In the genomic region with DNA sequence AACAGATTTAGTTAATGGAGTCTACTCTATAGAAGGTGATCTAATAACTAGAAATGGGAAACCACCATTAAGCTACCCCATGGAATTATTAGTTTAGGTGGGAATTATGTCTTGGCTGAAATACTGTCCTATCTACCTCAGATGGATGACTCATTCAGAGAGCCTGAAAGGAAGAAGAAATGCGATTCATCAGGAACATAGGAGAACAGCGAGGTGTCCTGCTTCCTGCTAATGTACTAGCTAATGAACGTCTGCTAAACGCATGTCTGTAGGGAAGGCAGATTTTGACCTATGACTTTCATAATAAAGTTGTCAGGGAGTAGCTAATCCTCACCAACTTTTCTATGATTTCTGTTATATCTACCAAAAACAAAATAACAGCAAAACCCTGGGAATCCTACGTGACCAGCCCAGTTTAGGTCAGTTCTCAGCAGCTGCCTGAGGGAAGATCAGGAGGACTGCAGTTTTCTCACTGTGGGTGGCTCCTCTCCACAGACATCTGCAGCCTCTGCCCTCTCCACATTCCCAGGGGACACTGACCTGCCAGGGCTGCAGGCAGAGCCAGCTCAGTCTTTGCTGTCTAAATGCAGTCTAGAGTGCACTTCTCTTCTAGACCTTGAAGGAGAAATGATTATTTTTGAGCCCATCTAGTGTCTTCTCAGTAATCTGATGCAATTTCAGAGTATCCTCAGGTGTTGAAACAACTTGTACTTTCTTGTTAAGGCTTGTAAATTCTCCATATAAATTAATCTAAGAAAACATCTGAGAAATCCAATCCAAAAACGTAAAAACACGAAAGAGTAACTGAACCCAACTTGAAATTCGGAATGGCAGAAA, we compare ENCODE assay signal across 1 cellular context.
TF ChIP-seq lines count a peak whose summit lies in the region.

No MANE protein-coding gene starts in this region.

TF ChIP-seq in endothelial cell of umbilical vein, 7 proteins besides CTCF, POLR2A, EP300 and RAD21:
- TF ChIP-seq GATA2 (IDR thresholded peaks at IDR 0.05; ENCODE audit: insufficient read depth, insufficient read length, low read depth, low read length) (no peak), FOS (IDR thresholded peaks at IDR 0.05; ENCODE audit: borderline replicate concordance, insufficient read depth, low read length) (peak; percentile 76)
TF ChIP-seq in endothelial cell of umbilical vein: peak in this region for 1.
